Comparison of ENCODE assay signal across 16 cellular contexts in genomic region chr3:195839260-195840010, GRCh38. TPM values are rescaled to one million over a fixed set of nuclear protein-coding genes. Genes with fewer than 3 reads are reported as not detected.
DNase-seq lines count a peak whose midpoint lies in the region; ATAC-seq and TF ChIP-seq lines count a peak whose summit lies in the region.
"Had no signal": no experiment of that assay in that cellular context is flagged by ENCODE, and none has a peak within 500 bp of the region (broad histone marks: within the 10 kb centered on the region; RNA-seq: fewer than 3 reads in every experiment).

No MANE protein-coding gene starts in this region.

- H3K36me3 Mint-ChIP-seq in stimulated activated effector memory CD8-positive, alpha-beta T cell treated with anti-CD3 and anti-CD28 coated beads, Interleukin-12 subunit alpha, Interleukin-12 subunit beta, amount 100 ng/mL, for 72 hours, result no peaks in the 10 kb centered on the region

- H3K27ac ChIP-seq in fibroblast of lung (ENCODE audit: insufficient read depth, low read length), result no peak overlapping the region
- H3K27ac ChIP-seq: BLaER1, left lung, tibial artery had no signal

- DNase-seq in NCI-H1436 (lab: John Stamatoyannopoulos, UW) (peak; percentile 15), NCI-H1436 treated with DMSO at 0.1 percent for 48 hours (lab: John Stamatoyannopoulos, UW) (no peak), NCI-H69 (lab: John Stamatoyannopoulos, UW) (peak; percentile 65), fibroblast of lung (ENCODE audit: low read depth in 2 of 2) (no peak), HAP-1 (ENCODE audit: low spot score in 2 of 2) (no peak), NCI-H2107 treated with DMSO at 0.1 percent for 48 hours (lab: John Stamatoyannopoulos, UW; ENCODE audit: unreplicated experiment) (no peak), AG08396 (ENCODE audit: low spot score) (no peak)
- no peak for DNase-seq in stimulated activated effector memory CD8-positive, alpha-beta T cell treated with anti-CD3 and anti-CD28 coated beads, Interleukin-12 subunit alpha, Interleukin-12 subunit beta, amount 100 ng/mL, for 72 hours (ENCODE audit: low spot score in 2 of 2)
- DNase-seq: 8988T; activated CD4-positive, alpha-beta T cell treated with anti-CD3 and anti-CD28 coated beads for 36 hours; activated CD8-positive, alpha-beta memory T cell treated with anti-CD3 and anti-CD28 coated beads, Interleukin-2, amount 50 U/mL, for 48 hours; activated naive CD4-positive, alpha-beta T cell; left lung; T-helper 9 cell; tibial artery had no signal

- no peaks in the 10 kb centered on the region for H3K4me1 Mint-ChIP-seq in stimulated activated effector memory CD8-positive, alpha-beta T cell treated with anti-CD3 and anti-CD28 coated beads, Interleukin-12 subunit alpha, Interleukin-12 subunit beta, amount 100 ng/mL, for 72 hours
- H3K4me1 Mint-ChIP-seq: activated CD4-positive, alpha-beta T cell treated with anti-CD3 and anti-CD28 coated beads for 36 hours had no signal

- no peaks in the 10 kb centered on the region for H3K9me3 ChIP-seq in fibroblast of lung (ENCODE audit: control insufficient read depth, insufficient read depth, low read depth, low read length)
- no peaks in the 10 kb centered on the region for H3K9me3 ChIP-seq in HAP-1
- H3K9me3 ChIP-seq: BLaER1, left lung, tibial artery had no signal

- H3K4me3 Mint-ChIP-seq in stimulated activated effector memory CD8-positive, alpha-beta T cell treated with anti-CD3 and anti-CD28 coated beads, Interleukin-12 subunit alpha, Interleukin-12 subunit beta, amount 100 ng/mL, for 72 hours, result no peak overlapping the region
- H3K4me3 Mint-ChIP-seq: activated CD4-positive, alpha-beta T cell treated with anti-CD3 and anti-CD28 coated beads for 36 hours had no signal

- H3K9ac ChIP-seq in fibroblast of lung (ENCODE audit: insufficient read depth, low read length), result no peak overlapping the region
- H3K9ac ChIP-seq: BLaER1 had no signal

- in situ Hi-C loops in HAP-1 (cut with MboI; ENCODE audit: low sequenced_read_pairs), result loop anchor here (10.0 kb wide), 1 partner anchor 95 kb away; no protein-coding TSS in a partner anchor

- peak overlapping the region; percentile 30 for H2AFZ ChIP-seq in fibroblast of lung (ENCODE audit: low read length)

- no peak overlapping the region for H3K4me2 ChIP-seq in fibroblast of lung (ENCODE audit: extremely low read depth, insufficient read depth, low read length)
- H3K4me2 ChIP-seq: BLaER1 had no signal

- H3K27ac Mint-ChIP-seq in stimulated activated effector memory CD8-positive, alpha-beta T cell treated with anti-CD3 and anti-CD28 coated beads, Interleukin-12 subunit alpha, Interleukin-12 subunit beta, amount 100 ng/mL, for 72 hours, result peak overlapping the region; percentile 39
- H3K27ac Mint-ChIP-seq: activated CD4-positive, alpha-beta T cell treated with anti-CD3 and anti-CD28 coated beads for 36 hours had no signal

- no peak for TF ChIP-seq CTCF in fibroblast of lung (conservative IDR thresholded peaks at IDR 0.05 in 1 of 2, IDR thresholded peaks at IDR 0.05 in 1 of 2; ENCODE audit: low read depth in 1 of 2, low read length in 2 of 2)

- H3K4me3 ChIP-seq in fibroblast of lung (replicated peaks in 1 of 4; ENCODE audit: control extremely low read depth in 1 of 4, insufficient read depth in 1 of 4, low read depth in 3 of 4, low read length in 4 of 4) (no peak overlapping the region), HAP-1 (no peak overlapping the region)
- H3K4me3 ChIP-seq: BLaER1, left lung, tibial artery had no signal

- no peak for ATAC-seq in stimulated activated effector memory CD8-positive, alpha-beta T cell treated with anti-CD3 and anti-CD28 coated beads, Interleukin-12 subunit alpha, Interleukin-12 subunit beta, amount 100 ng/mL, for 72 hours
- ATAC-seq: activated CD4-positive, alpha-beta T cell treated with anti-CD3 and anti-CD28 coated beads for 36 hours; left lung had no signal

- no peaks in the 10 kb centered on the region for H4K20me1 ChIP-seq in fibroblast of lung (ENCODE audit: control insufficient read depth, extremely low read depth, insufficient read depth, low read length)
- H4K20me1 ChIP-seq: BLaER1 had no signal

- no peaks in the 10 kb centered on the region for H3K79me2 ChIP-seq in fibroblast of lung (ENCODE audit: control insufficient read depth, insufficient read depth, low read length)

- H3K27me3 ChIP-seq in fibroblast of lung (ENCODE audit: control insufficient read depth, insufficient read depth, low read length) (peaks cover 13% of the 10 kb centered on the region), HAP-1 (ENCODE audit: low read depth) (no peaks in the 10 kb centered on the region)
- H3K27me3 ChIP-seq: BLaER1 had no signal

- H3K9me3 Mint-ChIP-seq in stimulated activated effector memory CD8-positive, alpha-beta T cell treated with anti-CD3 and anti-CD28 coated beads, Interleukin-12 subunit alpha, Interleukin-12 subunit beta, amount 100 ng/mL, for 72 hours, result no peaks in the 10 kb centered on the region

- H3K4me1 ChIP-seq in fibroblast of lung (ENCODE audit: control insufficient read depth, extremely low read depth, insufficient read depth, low read length) (no peaks in the 10 kb centered on the region), HAP-1 (no peaks in the 10 kb centered on the region)
- H3K4me1 ChIP-seq: BLaER1, left lung, tibial artery had no signal

- H3K36me3 ChIP-seq in fibroblast of lung (ENCODE audit: control insufficient read depth, insufficient read depth, low read length), result no peaks in the 10 kb centered on the region
- H3K36me3 ChIP-seq in HAP-1 (replicated peaks), result no peaks in the 10 kb centered on the region
- H3K36me3 ChIP-seq: BLaER1, left lung, tibial artery had no signal

RNA-seq across cellular contexts. Expression of gene MUC4, which starts 27.7 kb away (rescaled TPM):
- total RNA-seq in fibroblast of lung, result not detected in 2 replicates
- polyA plus RNA-seq in fibroblast of lung, result not detected in 2 replicates
- not detected in 2 replicates for polyA plus RNA-seq in fibroblast of lung (2012)
- polyA minus RNA-seq in fibroblast of lung (ENCODE audit: low replicate concordance), result 0.30 TPM in 1 of 2 replicates, not detected in the other

Comparison
In these comparisons a context has a peak if more than half of its experiments do, and no peak if none do; other contexts are left out.
1. DNase-seq: peak in NCI-H1436 (single experiment) and NCI-H69 (single experiment); none in NCI-H1436 treated with DMSO at 0.1 percent for 48 hours (single experiment), fibroblast of lung (0 of 2), stimulated activated effector memory CD8-positive, alpha-beta T cell treated with anti-CD3 and anti-CD28 coated beads, Interleukin-12 subunit alpha, Interleukin-12 subunit beta, amount 100 ng/mL, for 72 hours (0 of 2), HAP-1 (0 of 2), NCI-H2107 treated with DMSO at 0.1 percent for 48 hours (single experiment) and AG08396 (single experiment).